In the genomic region with DNA sequence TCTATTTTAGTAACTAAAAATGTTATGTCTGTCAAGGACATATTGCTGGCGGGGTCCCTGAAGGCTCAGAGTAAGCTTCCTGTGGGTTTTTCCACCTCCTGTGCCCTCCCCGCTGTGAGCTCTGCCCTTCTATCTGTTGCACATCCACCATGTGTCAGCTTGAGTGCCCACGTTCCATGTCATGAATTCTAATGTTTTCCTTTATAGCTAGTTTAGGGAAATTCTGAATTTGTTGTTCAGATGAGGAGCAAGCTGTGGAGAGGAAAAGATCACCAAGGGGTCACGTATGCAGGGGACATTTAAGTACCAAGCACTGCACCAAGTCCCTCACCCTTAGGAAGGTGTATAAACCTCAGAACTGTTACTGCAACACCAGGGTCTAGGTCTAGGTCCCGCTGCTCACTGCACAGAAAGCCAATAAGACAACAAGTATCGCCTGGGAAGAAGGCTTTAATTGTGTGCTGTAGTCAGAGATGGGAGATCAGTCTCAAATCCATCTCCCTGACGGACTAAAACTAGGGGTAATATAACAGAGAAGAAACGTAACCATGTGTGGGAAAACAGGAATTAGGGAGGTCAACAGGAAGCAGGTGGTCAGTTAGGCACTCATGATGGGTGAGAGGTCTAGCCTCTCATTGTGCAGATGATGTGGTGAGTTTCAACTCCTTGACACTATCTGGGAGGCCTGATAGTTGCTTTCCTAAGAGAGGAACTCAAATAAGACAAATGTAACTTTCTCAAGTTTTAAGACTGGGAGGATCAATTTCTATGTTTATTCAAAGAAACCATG, we compare ENCODE assay signal across 17 cellular contexts. TPM values are rescaled to one million over a fixed set of nuclear protein-coding genes. Genes with fewer than 3 reads are reported as not detected.
"Had no signal": no experiment of that assay in that cellular context is flagged by ENCODE, and none has a peak within 500 bp of the region (broad histone marks: within the 10 kb centered on the region; RNA-seq: fewer than 3 reads in every experiment).

No MANE protein-coding gene starts in this region.

- DNase-seq: activated naive CD4-positive, alpha-beta T cell treated with anti-CD3 and anti-CD28 coated beads for 36 hours; left ventricle myocardium superior; mesendoderm; right lobe of liver; SJCRH30; transverse colon had no signal

- H3K27ac ChIP-seq: right lobe of liver, SJCRH30, transverse colon had no signal

- H3K36me3 ChIP-seq: right lobe of liver, SJCRH30, transverse colon had no signal

- H3K9me3 Mint-ChIP-seq: activated naive CD4-positive, alpha-beta T cell treated with anti-CD3 and anti-CD28 coated beads for 36 hours; activated T-helper 2 cell treated with anti-CD3 and anti-CD28 coated beads, Interferon-gamma antibody, Interleukin-2, Interleukin-4, amounts not matched to agents 10 μg/mL and 5 μg/mL and 100 μg/mL, durations not matched to agents 14 hours and 24 hours and 36 hours; neural crest cell had no signal

- H3K4me3 Mint-ChIP-seq: activated naive CD4-positive, alpha-beta T cell treated with anti-CD3 and anti-CD28 coated beads for 36 hours; neural crest cell had no signal

- H3K4me1 Mint-ChIP-seq: neural crest cell had no signal

- H3K4me2 ChIP-seq: smooth muscle cell had no signal

- H3K4me3 ChIP-seq: right lobe of liver, SJCRH30, smooth muscle cell, transverse colon had no signal

- H3K9me3 ChIP-seq: right lobe of liver, SJCRH30, transverse colon had no signal

- H3K27ac Mint-ChIP-seq: activated naive CD4-positive, alpha-beta T cell treated with anti-CD3 and anti-CD28 coated beads for 36 hours; activated T-helper 2 cell treated with anti-CD3 and anti-CD28 coated beads, Interferon-gamma antibody, Interleukin-2, Interleukin-4, amounts not matched to agents 10 μg/mL and 5 μg/mL and 100 μg/mL, durations not matched to agents 14 hours and 24 hours and 36 hours had no signal

- H3K27me3 ChIP-seq: right lobe of liver, SJCRH30, transverse colon had no signal

- H3K4me1 ChIP-seq: right lobe of liver, SJCRH30 had no signal

- ATAC-seq: activated CD4-positive, CD25-positive, alpha-beta regulatory T cell treated with anti-CD3 and anti-CD28 coated beads, Interleukin-2, amount 50 U/mL, for 24 hours; esophagus mucosa; left ventricle myocardium superior; right lobe of liver had no signal

RNA-seq across cellular contexts. Expression of a gene that starts 9.7 kb away (rescaled TPM):
- total RNA-seq: activated naive CD4-positive, alpha-beta T cell treated with anti-CD3 and anti-CD28 coated beads for 36 hours; activated T-helper 2 cell treated with anti-CD3 and anti-CD28 coated beads, Interferon-gamma antibody, Interleukin-2, Interleukin-4, amounts not matched to agents 10 μg/mL and 5 μg/mL and 100 μg/mL, durations not matched to agents 14 hours and 24 hours and 36 hours; chondrocyte; esophagus mucosa; kidney epithelial cell; left ventricle myocardium superior; neural crest cell; osteocyte; pulmonary artery endothelial cell; SJCRH30; smooth muscle cell; subcutaneous adipose tissue; T-helper 2 cell treated with Interferon-gamma antibody and Interleukin-4, amounts not matched to agents 100 ng/mL and 5 ng/mL, for 36 hours had no signal
- polyA plus RNA-seq: smooth muscle cell had no signal
